ENCODE assay signal across 20 cellular contexts in genomic region chr3:20773320-20773984, GRCh38.
DNase-seq lines count a peak whose midpoint lies in the region; ATAC-seq and TF ChIP-seq lines count a peak whose summit lies in the region.
"Had no signal": no experiment of that assay in that cellular context is flagged by ENCODE, and none has a peak within 500 bp of the region (broad histone marks: within the 10 kb centered on the region; RNA-seq: fewer than 3 reads in every experiment).

No MANE protein-coding gene starts in this region.

- peak; percentile 89 for ATAC-seq in left lobe of liver
- no peak for ATAC-seq in HG03378 (IDR thresholded peaks at IDR 0.05; ENCODE audit: unreplicated experiment)
- ATAC-seq: GM12878 had no signal

- peak overlapping the region; percentile 5 for H3K27ac Mint-ChIP-seq in progenitor cell of endocrine pancreas
- H3K27ac Mint-ChIP-seq: CD8-positive, alpha-beta memory T cell; HFFc6 had no signal

- no peak for TF ChIP-seq CTCF in progenitor cell of endocrine pancreas (IDR thresholded peaks at IDR 0.05; ENCODE audit: unreplicated experiment)

- in situ Hi-C loops in G401 (cut with HindIII; ENCODE audit: low sequenced_read_pairs) = no loop called here

- H3K4me1 Mint-ChIP-seq in progenitor cell of endocrine pancreas (ENCODE audit: low read depth) = peaks cover 28% of the 10 kb centered on the region
- H3K4me1 Mint-ChIP-seq: CD8-positive, alpha-beta memory T cell had no signal

- no peaks in the 10 kb centered on the region for H3K36me3 Mint-ChIP-seq in progenitor cell of endocrine pancreas (ENCODE audit: insufficient read depth)
- H3K36me3 Mint-ChIP-seq: CD8-positive, alpha-beta memory T cell had no signal

- H3K4me3 Mint-ChIP-seq in progenitor cell of endocrine pancreas (ENCODE audit: low read depth) = peak overlapping the region; percentile 12
- H3K4me3 Mint-ChIP-seq: CD8-positive, alpha-beta memory T cell; HFFc6 had no signal

- DNase-seq in NCI-H748 (lab: John Stamatoyannopoulos, UW; ENCODE audit: unreplicated experiment) (peak; percentile 52), NCI-H748 treated with DMSO at 0.1 percent for 48 hours (lab: John Stamatoyannopoulos, UW) (no peak), NCI-H69 (lab: John Stamatoyannopoulos, UW) (peak; percentile 45), left lobe of liver (ENCODE audit: low spot score) (no peak), progenitor cell of endocrine pancreas (ENCODE audit: low spot score, unreplicated experiment) (no peak), NOMO-1 treated with DMSO at 0.1 percent for 48 hours (lab: John Stamatoyannopoulos, UW; ENCODE audit: unreplicated experiment) (no peak), G401 (ENCODE audit: low spot score) (no peak)
- DNase-seq: CD8-positive, alpha-beta memory T cell; DMS79 treated with DMSO at 0.1 percent for 48 hours; H7; HFFc6; KG1; NCI-H1092; NCI-H1436; NCI-H187 treated with DMSO at 0.1 percent for 48 hours; NCI-H226; OCI-M1; SJCRH30 had no signal

- H3K27me3 Mint-ChIP-seq in progenitor cell of endocrine pancreas = no peaks in the 10 kb centered on the region
- H3K27me3 Mint-ChIP-seq: CD8-positive, alpha-beta memory T cell had no signal

- H3K9me3 Mint-ChIP-seq in progenitor cell of endocrine pancreas (ENCODE audit: low read depth) = peaks cover 2% of the 10 kb centered on the region
- H3K9me3 Mint-ChIP-seq: HFFc6 had no signal

Comparison
In these comparisons a context has a peak if more than half of its experiments do, and no peak if none do; other contexts are left out.
1. DNase-seq: peak in NCI-H748 (single experiment) and NCI-H69 (single experiment); none in NCI-H748 treated with DMSO at 0.1 percent for 48 hours (single experiment), left lobe of liver (single experiment), progenitor cell of endocrine pancreas (single experiment), NOMO-1 treated with DMSO at 0.1 percent for 48 hours (single experiment) and G401 (single experiment).